ENCODE assay signal across 8 cellular contexts in the genomic region with DNA sequence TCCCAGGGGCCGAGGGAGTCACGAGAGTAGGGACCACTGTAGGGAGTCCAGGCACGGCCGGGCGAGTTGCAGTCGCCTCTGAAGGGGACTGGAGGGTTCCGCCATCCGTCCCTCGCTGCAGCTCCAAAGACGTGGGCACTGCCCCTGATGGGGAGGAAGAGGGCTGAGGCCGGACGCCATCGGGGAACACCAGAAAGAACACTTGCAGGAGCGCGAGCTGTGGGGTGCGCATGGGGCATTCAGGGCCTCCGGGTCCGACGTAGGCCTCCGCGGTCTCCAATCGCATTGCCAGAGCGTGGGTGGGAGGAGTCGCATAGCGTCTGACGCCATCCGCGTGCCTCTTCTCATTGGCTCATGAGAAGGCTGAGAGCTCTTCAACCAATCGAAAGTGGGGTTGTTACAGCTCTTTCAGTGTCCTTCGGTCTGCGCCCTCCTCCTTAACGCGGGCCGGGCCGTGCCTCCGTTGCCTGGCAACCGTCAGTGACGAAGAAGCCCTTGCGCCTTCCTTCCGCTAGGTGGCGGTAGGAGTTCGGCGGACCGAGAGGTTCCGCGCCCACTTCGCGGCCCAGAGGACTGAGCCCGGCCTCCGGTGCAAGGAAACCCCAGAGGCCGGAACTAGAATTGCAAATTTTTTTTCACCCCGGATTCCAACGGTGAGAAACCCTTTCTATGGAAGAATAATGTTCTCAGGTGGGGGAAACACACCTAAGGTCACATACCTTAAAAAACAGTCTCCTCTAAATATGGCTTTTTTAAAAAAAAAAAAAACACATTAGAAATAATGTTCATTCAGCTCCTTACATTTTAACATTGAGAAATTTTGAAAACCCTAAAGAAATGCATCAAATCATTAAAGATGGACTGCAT.
A peak's percentile ranks its signal among the peaks of the same experiment; 100 is the strongest.
DNase-seq lines count a peak whose midpoint lies in the region; ATAC-seq, FAIRE-seq and TF ChIP-seq lines count a peak whose summit lies in the region.

A gene with protein sequence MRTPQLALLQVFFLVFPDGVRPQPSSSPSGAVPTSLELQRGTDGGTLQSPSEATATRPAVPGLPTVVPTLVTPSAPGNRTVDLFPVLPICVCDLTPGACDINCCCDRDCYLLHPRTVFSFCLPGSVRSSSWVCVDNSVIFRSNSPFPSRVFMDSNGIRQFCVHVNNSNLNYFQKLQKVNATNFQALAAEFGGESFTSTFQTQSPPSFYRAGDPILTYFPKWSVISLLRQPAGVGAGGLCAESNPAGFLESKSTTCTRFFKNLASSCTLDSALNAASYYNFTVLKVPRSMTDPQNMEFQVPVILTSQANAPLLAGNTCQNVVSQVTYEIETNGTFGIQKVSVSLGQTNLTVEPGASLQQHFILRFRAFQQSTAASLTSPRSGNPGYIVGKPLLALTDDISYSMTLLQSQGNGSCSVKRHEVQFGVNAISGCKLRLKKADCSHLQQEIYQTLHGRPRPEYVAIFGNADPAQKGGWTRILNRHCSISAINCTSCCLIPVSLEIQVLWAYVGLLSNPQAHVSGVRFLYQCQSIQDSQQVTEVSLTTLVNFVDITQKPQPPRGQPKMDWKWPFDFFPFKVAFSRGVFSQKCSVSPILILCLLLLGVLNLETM (minus strand): TSS at position 260 of the 867 bp plus-strand sequence. CDS start 28 bp downstream, at position 232.

- peak; percentile 99 for ATAC-seq in HG03280 (IDR thresholded peaks at IDR 0.05; ENCODE audit: unreplicated experiment)

- peak; percentile 99 for DNase-seq in AG09319 (ENCODE audit: extremely low read depth, low read depth)
- peak; percentile 96 for DNase-seq in NCI-H345 treated with DMSO at 0.1 percent for 48 hours (lab: John Stamatoyannopoulos, UW; ENCODE audit: unreplicated experiment)
- DNase-seq in activated CD4-positive, CD25-positive, alpha-beta regulatory T cell treated with anti-CD3 and anti-CD28 coated beads, Interleukin-2, amount 50 U/mL, for 16 hours (ENCODE audit: low read depth, low spot score), result peak; percentile 95
- DNase-seq in cerebellar cortex (ENCODE audit: low spot score), result peak; percentile 100
- DNase-seq in stimulated activated CD4-positive, alpha-beta T cell treated with anti-CD3 and anti-CD28 coated beads, Interleukin-12 subunit alpha, Interleukin-12 subunit beta, amount 100 ng/mL, for 48 hours (ENCODE audit: low read depth in 2 of 3, low spot score in 1 of 3), result peak; percentile 89 to 98 (median 94)

- TF ChIP-seq CTCF in AG09319 (IDR thresholded peaks at IDR 0.05; ENCODE audit: low read depth, low read length), result peak; percentile 99

- in situ Hi-C loops in GM18951 (cut with MboI; ENCODE audit: low sequenced_read_pairs, unreplicated experiment), result loop anchor here (25.0 kb wide), 1 partner anchor 293 kb away; no protein-coding TSS in a partner anchor

- FAIRE-seq in islet of Langerhans (lab: Jason Lieb, UNC), result peak; percentile 95

- TF ChIP-seq POLR2A in GM18951 (IDR thresholded peaks at IDR 0.05; ENCODE audit: extremely low read depth, insufficient read depth, insufficient read length), result peak; percentile 75

Comparison
In these comparisons a context has a peak if more than half of its experiments do, and no peak if none do; other contexts are left out.
1. Peak in every context shown above with its lines: DNase-seq and ATAC-seq.